ENCODE assay signal across 18 cellular contexts in the genomic region with DNA sequence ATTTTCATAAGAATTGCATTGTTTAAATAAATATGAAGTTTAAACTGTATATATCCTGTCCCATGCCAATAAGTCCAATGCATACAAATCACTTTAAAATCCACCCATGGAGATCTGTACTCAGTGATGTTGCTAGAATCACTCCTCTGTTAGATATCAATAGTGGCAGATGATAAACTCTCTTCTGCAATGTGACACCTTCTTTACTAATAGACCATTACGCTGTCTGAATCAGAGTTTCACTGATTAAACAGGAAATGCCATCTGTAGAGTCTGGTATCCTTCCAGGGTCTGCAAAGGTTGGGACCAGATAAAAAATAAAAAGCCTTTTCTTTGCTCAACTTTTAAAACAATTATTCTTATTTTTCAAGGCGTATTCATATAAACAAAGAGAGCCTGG.
"Had no signal": no experiment of that assay in that cellular context is flagged by ENCODE, and none has a peak within 500 bp of the region (broad histone marks: within the 10 kb centered on the region; RNA-seq: fewer than 3 reads in every experiment).

No MANE protein-coding gene starts in this region.

- ATAC-seq: activated CD8-positive, alpha-beta T cell treated with anti-CD3 and anti-CD28 coated beads for 36 hours; activated T-cell treated with anti-CD3 and anti-CD28 coated beads, Interleukin-2, amount 50 U/mL, for 4 hours; left lung; mucosa of descending colon; naive thymus-derived CD8-positive, alpha-beta T cell had no signal

- H3K36me3 ChIP-seq: adrenal gland, esophagus muscularis mucosa, left lung, neutrophil had no signal

- H3K4me1 ChIP-seq: adrenal gland, esophagus muscularis mucosa, left lung had no signal

- DNase-seq: activated B cell treated with CpG ODN at 0.5 μM for 24 hours; activated CD4-positive, alpha-beta T cell treated with anti-CD3 and anti-CD28 coated beads for 48 hours; activated CD8-positive, alpha-beta T cell treated with anti-CD3 and anti-CD28 coated beads for 36 hours; activated effector memory CD4-positive, alpha-beta T cell treated with anti-CD3 and anti-CD28 coated beads, Interleukin-2, amount 50 U/mL, for 16 hours; activated T-cell treated with anti-CD3 and anti-CD28 coated beads, Interleukin-2, amount 50 U/mL, for 4 hours; adrenal gland; caudate nucleus; effector CD4-positive, alpha-beta T cell; left lung; mucosa of descending colon; naive thymus-derived CD8-positive, alpha-beta T cell; stimulated activated CD4-positive, alpha-beta T cell treated with anti-CD3 and anti-CD28 coated beads, Interleukin-12 subunit alpha, Interleukin-12 subunit beta, amount 100 ng/mL, for 4 hours; stimulated activated CD4-positive, alpha-beta T cell treated with anti-CD3 and anti-CD28 coated beads, Interleukin-2, amount 100 ng/mL, for 24 hours had no signal

- H3K4me3 ChIP-seq: adrenal gland, coronary artery, esophagus muscularis mucosa, left lung, mucosa of descending colon had no signal

- H3K27ac ChIP-seq: adrenal gland, coronary artery, esophagus muscularis mucosa, left lung, neutrophil had no signal

- FAIRE-seq: keratinocyte, TTC549 had no signal

- H3K9me3 ChIP-seq: adrenal gland, esophagus muscularis mucosa, left lung, mucosa of descending colon, neutrophil had no signal

- H3K27me3 ChIP-seq: adrenal gland, neutrophil had no signal
